In genomic region chr6:9397981-9398559, GRCh38 we compare ENCODE assay signal across 10 cellular contexts.
DNase-seq lines count a peak whose midpoint lies in the region; ATAC-seq and TF ChIP-seq lines count a peak whose summit lies in the region.
"Had no signal": no experiment of that assay in that cellular context is flagged by ENCODE, and none has a peak within 500 bp of the region (broad histone marks: within the 10 kb centered on the region; RNA-seq: fewer than 3 reads in every experiment).

No MANE protein-coding gene starts in this region.

- no peaks in the 10 kb centered on the region for H3K36me3 Mint-ChIP-seq in activated CD8-positive, alpha-beta T cell treated with anti-CD3 and anti-CD28 coated beads for 36 hours (ENCODE audit: low read depth)
- H3K36me3 Mint-ChIP-seq: CD4-positive, alpha-beta memory T cell had no signal

- H3K4me3 Mint-ChIP-seq in activated CD8-positive, alpha-beta T cell treated with anti-CD3 and anti-CD28 coated beads for 36 hours = no peak overlapping the region
- H3K4me3 Mint-ChIP-seq: CD4-positive, alpha-beta memory T cell had no signal

- peaks cover 1% of the 10 kb centered on the region for H3K9me3 Mint-ChIP-seq in activated CD8-positive, alpha-beta T cell treated with anti-CD3 and anti-CD28 coated beads for 36 hours

- H3K4me2 ChIP-seq in neural cell (ENCODE audit: low read length) = no peak overlapping the region

- no peaks in the 10 kb centered on the region for H3K36me3 ChIP-seq in endocrine pancreas (ENCODE audit: control insufficient read depth, insufficient read depth, low read length)
- no peaks in the 10 kb centered on the region for H3K36me3 ChIP-seq in neural cell (ENCODE audit: insufficient read depth, low read length)

- H3F3A ChIP-seq in neural cell (ENCODE audit: insufficient read depth, low read length, poor library complexity, severe bottlenecking) = no peaks in the 10 kb centered on the region

- POLR2A ChIA-PET in activated CD8-positive, alpha-beta T cell treated with anti-CD3 and anti-CD28 coated beads for 36 hours (lab: Charles Lee) = no interaction called here

- TF ChIP-seq RAD21 in neural cell (conservative IDR thresholded peaks at IDR 0.05) = no peak

- peak; percentile 96 for TF ChIP-seq EP300 in neural cell (conservative IDR thresholded peaks at IDR 0.05; ENCODE audit: poor library complexity, severe bottlenecking)

- CTCF ChIA-PET in activated CD8-positive, alpha-beta T cell treated with anti-CD3 and anti-CD28 coated beads for 36 hours (lab: Charles Lee) = no interaction called here

- no peak for ATAC-seq in HG03571 (IDR thresholded peaks at IDR 0.05; ENCODE audit: unreplicated experiment)
- ATAC-seq in activated CD8-positive, alpha-beta T cell treated with anti-CD3 and anti-CD28 coated beads for 36 hours = no peak
- ATAC-seq: GM12878 had no signal

- H3K4me1 ChIP-seq in endocrine pancreas (ENCODE audit: control insufficient read depth, insufficient read depth, low read length) = no peaks in the 10 kb centered on the region

- no peaks in the 10 kb centered on the region for H4K20me1 ChIP-seq in neural cell (ENCODE audit: insufficient read depth)

- intact Hi-C loops in activated CD8-positive, alpha-beta T cell treated with anti-CD3 and anti-CD28 coated beads for 36 hours (cut with micrococcal nuclease) = no loop called here

- no peaks in the 10 kb centered on the region for H3K9me3 ChIP-seq in endocrine pancreas (ENCODE audit: control insufficient read depth, low read length)
- H3K9me3 ChIP-seq in neural cell (ENCODE audit: low read length) = no peaks in the 10 kb centered on the region

- H3K27me3 ChIP-seq in endocrine pancreas (ENCODE audit: control insufficient read depth, insufficient read depth, low read length) (no peaks in the 10 kb centered on the region), neural cell (ENCODE audit: insufficient read depth, low read depth, low read length) (no peaks in the 10 kb centered on the region)

- no peak overlapping the region for H3K27ac Mint-ChIP-seq in activated CD8-positive, alpha-beta T cell treated with anti-CD3 and anti-CD28 coated beads for 36 hours
- H3K27ac Mint-ChIP-seq: CD4-positive, alpha-beta memory T cell had no signal

- no peaks in the 10 kb centered on the region for H3K9me2 ChIP-seq in neural cell (ENCODE audit: insufficient read depth, low read length)

- H3K4me1 Mint-ChIP-seq in activated CD8-positive, alpha-beta T cell treated with anti-CD3 and anti-CD28 coated beads for 36 hours (ENCODE audit: low read depth) = no peaks in the 10 kb centered on the region
- H3K4me1 Mint-ChIP-seq: CD4-positive, alpha-beta memory T cell had no signal

- no peak for TF ChIP-seq CTCF in neural cell (IDR thresholded peaks at IDR 0.05; ENCODE audit: poor library complexity, severe bottlenecking)
- TF ChIP-seq CTCF in GM10266 (IDR thresholded peaks at IDR 0.05; ENCODE audit: control insufficient read depth, insufficient read depth, low read depth, missing control alignments) = no peak
- TF ChIP-seq CTCF in activated CD8-positive, alpha-beta T cell treated with anti-CD3 and anti-CD28 coated beads for 36 hours (IDR thresholded peaks at IDR 0.05) = no peak

- no peak overlapping the region for H3K27ac ChIP-seq in neural cell (ENCODE audit: low read length)

- no peaks in the 10 kb centered on the region for H3K79me2 ChIP-seq in neural cell (replicated peaks; ENCODE audit: insufficient read depth, low read length)

- H3K4me3 ChIP-seq in endocrine pancreas (ENCODE audit: control insufficient read depth, insufficient read depth, low read length) (peak overlapping the region; percentile 35), neural cell (ENCODE audit: low read length) (no peak overlapping the region)
- H3K4me3 ChIP-seq: GM12878 had no signal

- H3K9ac ChIP-seq in endocrine pancreas (ENCODE audit: control insufficient read depth, insufficient read depth, low read length) (no peak overlapping the region), neural cell (ENCODE audit: low read length) (no peak overlapping the region)

- peaks cover 3% of the 10 kb centered on the region for H3K27me3 Mint-ChIP-seq in activated CD8-positive, alpha-beta T cell treated with anti-CD3 and anti-CD28 coated beads for 36 hours

- H2AFZ ChIP-seq in neural cell (ENCODE audit: low read depth, low read length) = no peak overlapping the region

- peak; percentile 3 for DNase-seq in HuH-7 (ENCODE audit: low spot score)
- DNase-seq in NCI-H2196 treated with DMSO at 0.1 percent for 48 hours (lab: John Stamatoyannopoulos, UW; ENCODE audit: unreplicated experiment) = peak; percentile 64
- no peak for DNase-seq in GM10266 (ENCODE audit: extremely low spot score)
- no peak for DNase-seq in activated CD8-positive, alpha-beta T cell treated with anti-CD3 and anti-CD28 coated beads for 36 hours
- no peak for DNase-seq in NCI-H1930 (lab: John Stamatoyannopoulos, UW)
- DNase-seq: CD4-positive, alpha-beta memory T cell had no signal

TF ChIP-seq in neural cell, 6 proteins besides CTCF, POLR2A, EP300 and RAD21:
- TF ChIP-seq REST (IDR thresholded peaks at IDR 0.05; ENCODE audit: borderline replicate concordance) (peak; percentile 61), SMC3 (conservative IDR thresholded peaks at IDR 0.05; ENCODE audit: poor library complexity) (peak; percentile 15), MXI1 (conservative IDR thresholded peaks at IDR 0.05; ENCODE audit: poor library complexity, severe bottlenecking) (no peak), POLR2AphosphoS5 (IDR thresholded peaks at IDR 0.05) (peak; percentile 100)
TF ChIP-seq in neural cell: peak in this region for 3.

Comparison
In these comparisons a context has a peak if more than half of its experiments do, and no peak if none do; other contexts are left out.
1. DNase-seq: peak in HuH-7 (single experiment) and NCI-H2196 treated with DMSO at 0.1 percent for 48 hours (single experiment); none in GM10266 (single experiment), activated CD8-positive, alpha-beta T cell treated with anti-CD3 and anti-CD28 coated beads for 36 hours (single experiment) and NCI-H1930 (0 of 2).